27 cellular contexts compared by ENCODE assay signal in genomic region chr6:2044192-2044591, GRCh38.
"Had no signal": no experiment of that assay in that cellular context is flagged by ENCODE, and none has a peak within 500 bp of the region (broad histone marks: within the 10 kb centered on the region; RNA-seq: fewer than 3 reads in every experiment).

No MANE protein-coding gene starts in this region.

- H3K4me3 ChIP-seq: stomach, suprapubic skin, testis, thoracic aorta, thyroid gland, tibial artery, tibial nerve, transverse colon, upper lobe of left lung, upper lobe of right lung, uterus, vagina had no signal

- H3K36me3 ChIP-seq: stomach, suprapubic skin, thoracic aorta, thyroid gland, tibial artery, tibial nerve, transverse colon, upper lobe of left lung, upper lobe of right lung, uterus, vagina had no signal

- H3K9me3 ChIP-seq: stomach, suprapubic skin, testis, thoracic aorta, thyroid gland, tibial artery, tibial nerve, transverse colon, upper lobe of left lung, upper lobe of right lung, uterus, vagina had no signal

- H3K4me1 ChIP-seq: stomach, suprapubic skin, testis, thyroid gland, tibial artery, tibial nerve, transverse colon, upper lobe of left lung, upper lobe of right lung, uterus, vagina had no signal

- FAIRE-seq: urothelium cell line had no signal

- DNase-seq: stimulated activated CD4-positive, alpha-beta T cell treated with anti-CD3 and anti-CD28 coated beads, Interleukin-2, amount 100 ng/mL, for 48 hours; stimulated activated CD4-positive, alpha-beta T cell treated with anti-CD3 and anti-CD28 coated beads, Interleukin-4, amount 100 ng/mL, for 1 hour; stimulated activated CD4-positive, alpha-beta T cell treated with anti-CD3 and anti-CD28 coated beads, Interleukin-4, amount 100 ng/mL, for 24 hours; stimulated activated CD4-positive, alpha-beta T cell treated with anti-CD3 and anti-CD28 coated beads, Interleukin-4, amount 100 ng/mL, for 4 hours; stimulated activated CD8-positive, alpha-beta memory T cell treated with anti-CD3 and anti-CD28 coated beads, Interleukin-4, amount 100 ng/mL, for 48 hours; stimulated activated naive B cell treated with anti-CD40 and anti-IgM and Interleukin-4, amounts not matched to agents 10 μg/mL and 1 μg/mL and 100 μg/mL, for 72 hours; stimulated activated naive CD4-positive, alpha-beta T cell; stimulated activated naive CD4-positive, alpha-beta T cell treated with Interleukin-2 at 50 U/mL for 16 hours; stimulated activated naive CD8-positive, alpha-beta T cell treated with anti-CD3 and anti-CD28 coated beads, Interleukin-15, amount 100 ng/mL, for 72 hours; stimulated activated naive CD8-positive, alpha-beta T cell treated with anti-CD3 and anti-CD28 coated beads, Interleukin-15, Interleukin-2, amounts not matched to agents 100 U/mL and 50 U/mL, for 24 hours; stomach; substantia nigra; testis; thyroid gland; tibial artery; transverse colon; trophoblast cell; upper lobe of left lung; upper lobe of right lung; uterus had no signal

- ATAC-seq: stimulated activated effector memory CD8-positive, alpha-beta T cell treated with anti-CD3 and anti-CD28 coated beads, Interleukin-12 subunit alpha, Interleukin-12 subunit beta, amount 100 ng/mL, for 72 hours; stimulated activated memory B cell treated with anti-CD40 and anti-IgM and Interleukin-4, amounts not matched to agents 10 μg/mL and 1 μg/mL and 100 μg/mL, for 72 hours; stimulated activated naive B cell treated with anti-CD40 and anti-IgM and Interleukin-4, amounts not matched to agents 10 μg/mL and 1 μg/mL and 100 μg/mL, for 72 hours; stimulated activated naive CD8-positive, alpha-beta T cell treated with anti-CD3 and anti-CD28 coated beads, Interleukin-15, amount 100 ng/mL, for 72 hours; stimulated activated naive CD8-positive, alpha-beta T cell treated with anti-CD3 and anti-CD28 coated beads, Interleukin-15, Interleukin-2, amounts not matched to agents 100 U/mL and 50 U/mL, for 24 hours; upper lobe of right lung had no signal

- H3K27ac ChIP-seq: stomach, suprapubic skin, testis, thoracic aorta, thyroid gland, tibial artery, tibial nerve, transverse colon, upper lobe of left lung, upper lobe of right lung, uterus, vagina had no signal

- H3K27me3 ChIP-seq: stomach, suprapubic skin, testis, thyroid gland, tibial artery, tibial nerve, transverse colon, upper lobe of left lung, upper lobe of right lung, uterus, vagina had no signal
